ENCODE assay signal across 12 cellular contexts in genomic region chr19:18439025-18439909, GRCh38. TPM values are rescaled to one million over a fixed set of nuclear protein-coding genes. Genes with fewer than 3 reads are reported as not detected.
A peak's percentile ranks its signal among the peaks of the same experiment; 100 is the strongest.
DNase-seq lines count a peak whose midpoint lies in the region; ATAC-seq and TF ChIP-seq lines count a peak whose summit lies in the region.
"Had no signal": no experiment of that assay in that cellular context is flagged by ENCODE, and none has a peak within 500 bp of the region (broad histone marks: within the 10 kb centered on the region; RNA-seq: fewer than 3 reads in every experiment).

No MANE protein-coding gene starts in this region.

- no peak overlapping the region for H2BK15ac ChIP-seq in IMR-90 (ENCODE audit: low read depth, low read length)

- TF ChIP-seq POLR2A in IMR-90 (IDR thresholded peaks at IDR 0.05; ENCODE audit: low read depth, low read length): no peak

- H3K27me3 Mint-ChIP-seq in naive B cell: no peaks in the 10 kb centered on the region

- H3K56ac ChIP-seq in IMR-90 (ENCODE audit: extremely low read depth, insufficient read depth, low read length): no peak overlapping the region

- H4K91ac ChIP-seq in IMR-90 (ENCODE audit: insufficient read depth, low read depth, low read length): no peak overlapping the region

- peak; percentile 21; the same call in 1 of the 2 replicates for TF ChIP-seq CTCF in IMR-90 (conservative IDR thresholded peaks at IDR 0.05; ENCODE audit: low read depth, low read length)
- no peak for TF ChIP-seq CTCF in cardiac fibroblast (IDR thresholded peaks at IDR 0.05; ENCODE audit: low read depth, low read length)

- H3K4ac ChIP-seq in IMR-90 (ENCODE audit: low read depth, low read length): no peak overlapping the region

- H3K4me3 ChIP-seq in BLaER1 (peak overlapping the region; percentile 86; the same call in 1 of the 2 replicates), IMR-90 (ENCODE audit: insufficient read depth, low read depth, low read length) (no peak overlapping the region), cardiac fibroblast (replicated peaks in 1 of 2; ENCODE audit: low read depth in 2 of 2, low read length in 2 of 2) (no peak overlapping the region)

- H3K27me3 ChIP-seq in BLaER1 (no peaks in the 10 kb centered on the region), IMR-90 (ENCODE audit: control insufficient read depth, insufficient read depth, low read length) (no peaks in the 10 kb centered on the region)

- H2BK20ac ChIP-seq in IMR-90 (ENCODE audit: low read depth, low read length): no peak overlapping the region

- no peak overlapping the region for H2BK5ac ChIP-seq in IMR-90 (ENCODE audit: low read depth, low read length, poor library complexity, severe bottlenecking)

- peaks cover 27 to 39% (median 29%) of the 10 kb centered on the region in 3 donors for H3K4me1 Mint-ChIP-seq in naive B cell

- H3K79me1 ChIP-seq in IMR-90 (ENCODE audit: low read depth in 1 of 2, low read length in 2 of 2): peaks cover 7 to 32% of the 10 kb centered on the region in 2 experiments; a peak in 3 of 4 replicates

- peak overlapping the region; percentile 85; the same call in 1 of the 2 replicates for H3K27ac ChIP-seq in BLaER1
- no peak overlapping the region for H3K27ac ChIP-seq in IMR-90 (ENCODE audit: insufficient read depth, low read length)

- CTCF ChIA-PET in IMR-90 (lab: Yijun Ruan, JAX): no interaction called here

- H4K5ac ChIP-seq in IMR-90 (ENCODE audit: low read depth, low read length): no peak overlapping the region

- H3K9ac ChIP-seq in BLaER1 (no peak overlapping the region; the same call in 1 of the 2 replicates), IMR-90 (ENCODE audit: low read depth, low read length) (no peak overlapping the region)

- peaks cover 75% of the 10 kb centered on the region for H3K4me1 ChIP-seq in BLaER1
- H3K4me1 ChIP-seq in IMR-90 (ENCODE audit: control insufficient read depth, insufficient read depth, low read length): peaks cover 22% of the 10 kb centered on the region; the same call in 1 of the 2 replicates

- DNase-seq in IMR-90 (peak; percentile 77), cardiac fibroblast (ENCODE audit: low read depth in 2 of 2) (peak; percentile 60 to 62), naive B cell (no peak), kidney tubule cell (ENCODE audit: low spot score) (no peak)
- no peak for DNase-seq in activated naive CD4-positive, alpha-beta T cell treated with anti-CD3 and anti-CD28 coated beads, Interleukin-2, amount 50 U/mL, for 16 hours
- DNase-seq in activated effector memory CD4-positive, alpha-beta T cell treated with Interleukin-2 at 50 U/mL for 16 hours: no peak
- DNase-seq: stimulated activated CD4-positive, alpha-beta T cell treated with anti-CD3 and anti-CD28 coated beads, Interleukin-2, amount 100 ng/mL, for 48 hours had no signal

- H3K4me2 ChIP-seq in BLaER1 (peak overlapping the region; percentile 93), IMR-90 (ENCODE audit: low read depth, low read length) (no peak overlapping the region)

- POLR2A ChIA-PET in IMR-90 (lab: Charles Lee; ENCODE audit: unreplicated experiment): no interaction called here

- peaks cover 12% of the 10 kb centered on the region; the same call in 1 of the 2 replicates for H3K9me1 ChIP-seq in IMR-90 (ENCODE audit: insufficient read depth, low read length)

- H2AFZ ChIP-seq in IMR-90 (replicated peaks; ENCODE audit: low read length, poor library complexity): no peak overlapping the region

- H3K36me3 Mint-ChIP-seq in naive B cell: peaks cover 0 to 8% of the 10 kb centered on the region in 2 donors

- H2BK120ac ChIP-seq in IMR-90 (ENCODE audit: low read depth, low read length): no peak overlapping the region

- H3K36me3 ChIP-seq in BLaER1: peaks cover 38% of the 10 kb centered on the region
- H3K36me3 ChIP-seq in IMR-90 (ENCODE audit: control insufficient read depth, insufficient read depth, low read length): peaks cover 25% of the 10 kb centered on the region

- no TSS peak for BruUV-seq in IMR-90 (replicated peaks; lab: Mats Ljungman, UMichigan)

- no peak for TF ChIP-seq RAD21 in IMR-90 (IDR thresholded peaks at IDR 0.05; ENCODE audit: low read length)

- no peak overlapping the region for H2AK9ac ChIP-seq in IMR-90 (replicated peaks; ENCODE audit: low read depth, low read length, poor library complexity)

- H4K20me1 ChIP-seq in BLaER1 (peaks cover 51% of the 10 kb centered on the region), IMR-90 (ENCODE audit: insufficient read depth, low read length) (peaks cover 56% of the 10 kb centered on the region)

- no peaks in the 10 kb centered on the region for H3K9me3 ChIP-seq in BLaER1
- H3K9me3 ChIP-seq in IMR-90 (ENCODE audit: control insufficient read depth, insufficient read depth, low read length): no peaks in the 10 kb centered on the region

- peak overlapping the region; percentile 50; the same call in 1 of the 2 replicates for H2AK5ac ChIP-seq in IMR-90 (ENCODE audit: low read depth, low read length)

- H3K14ac ChIP-seq in IMR-90 (replicated peaks; ENCODE audit: low read depth, low read length): no peak overlapping the region

- no peak overlapping the region for H3K18ac ChIP-seq in IMR-90 (ENCODE audit: low read depth, low read length)

- ATAC-seq in IMR-90 (ENCODE audit: low read depth) (peak; percentile 2; the same call in 1 of the 2 replicates), naive B cell (ENCODE audit: low read depth in 2 of 2) (peak; percentile 14 to 17), GM19455 (IDR thresholded peaks at IDR 0.05; ENCODE audit: unreplicated experiment) (no peak)

- dilution Hi-C loops in IMR-90 (cut with HindIII; ENCODE audit: low sequenced_read_pairs, unreplicated experiment): no loop called here

- H4K8ac ChIP-seq in IMR-90 (ENCODE audit: low read depth in 2 of 2, low read length in 2 of 2): no peak overlapping the region

- H3K9me3 Mint-ChIP-seq in naive B cell: peaks cover 0 to 5% (median 0%) of the 10 kb centered on the region in 7 donors

- peak overlapping the region in 4 of 6 donors; percentile 45 to 66 (median 61) for H3K27ac Mint-ChIP-seq in naive B cell

- H3K23ac ChIP-seq in IMR-90 (ENCODE audit: low read depth, low read length): no peak overlapping the region; the same call in 1 of the 2 replicates

- intact Hi-C loops in IMR-90 (cut with micrococcal nuclease): no loop called here

- H3K4me3 Mint-ChIP-seq in naive B cell: peak overlapping the region in 7 of 8 donors; percentile 9 to 71 (median 34)

- whole genome bisulfite sequencing in IMR-90 (ENCODE audit: extremely low coverage in 2 of 2, insufficient read length in 1 of 2), 2 experiments: 44% methylated on average over 5 of the region's 13 CpGs; no CpG with 5 or more reads in 1 of the 2 experiments

- in situ Hi-C loops in IMR-90 (cut with MboI; ENCODE audit: low sequenced_read_pairs): no loop called here

TF ChIP-seq in IMR-90, 13 proteins besides CTCF, POLR2A, EP300 and RAD21:
- TF ChIP-seq CEBPB (IDR thresholded peaks at IDR 0.05; ENCODE audit: low read depth, low read length): peak; percentile 37
- TF ChIP-seq, protein P1, sequence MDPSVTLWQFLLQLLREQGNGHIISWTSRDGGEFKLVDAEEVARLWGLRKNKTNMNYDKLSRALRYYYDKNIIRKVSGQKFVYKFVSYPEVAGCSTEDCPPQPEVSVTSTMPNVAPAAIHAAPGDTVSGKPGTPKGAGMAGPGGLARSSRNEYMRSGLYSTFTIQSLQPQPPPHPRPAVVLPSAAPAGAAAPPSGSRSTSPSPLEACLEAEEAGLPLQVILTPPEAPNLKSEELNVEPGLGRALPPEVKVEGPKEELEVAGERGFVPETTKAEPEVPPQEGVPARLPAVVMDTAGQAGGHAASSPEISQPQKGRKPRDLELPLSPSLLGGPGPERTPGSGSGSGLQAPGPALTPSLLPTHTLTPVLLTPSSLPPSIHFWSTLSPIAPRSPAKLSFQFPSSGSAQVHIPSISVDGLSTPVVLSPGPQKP (IDR thresholded peaks at IDR 0.05; ENCODE audit: borderline replicate concordance, low read depth, low read length): no peak

RNA-seq across cellular contexts. Expression of gene ISYNA1, which starts 1.3 kb away (rescaled TPM):
- 3.4 and 3.9 TPM in 2 replicates for total RNA-seq in IMR-90 (2012; rRNA removed)
- polyA plus RNA-seq in IMR-90 (2012; rRNA removed) (24.7 and 29.4 TPM in 2 replicates), naive B cell (ENCODE audit: low read depth in 6 of 6) (10 to 100 TPM in 2 of 6 donors, 1 to 10 TPM in 4; 6.3 to 12.2 (median 8.6) TPM)
- polyA plus RNA-seq in IMR-90 (2012; cell fraction: cytosol; rRNA removed): 12.2 and 29.5 TPM in 2 replicates
- polyA plus RNA-seq in IMR-90 (2012; cell fraction: nucleus; rRNA removed; ENCODE audit: low replicate concordance): 118 and 248 TPM in 2 replicates

RNA-seq across cellular contexts. Expression of gene SSBP4, which starts 20.1 kb away (rescaled TPM):
- 13.3 and 14.9 TPM in 2 replicates for total RNA-seq in IMR-90 (2012; rRNA removed)
- polyA plus RNA-seq in IMR-90 (2012; rRNA removed) (39.7 and 48.1 TPM in 2 replicates), naive B cell (ENCODE audit: low read depth in 6 of 6) (10 to 100 TPM; 54.7 to 78.0 (median 61.8) TPM)
- 36.0 and 75.3 TPM in 2 replicates for polyA plus RNA-seq in IMR-90 (2012; cell fraction: cytosol; rRNA removed)
- 110 and 323 TPM in 2 replicates for polyA plus RNA-seq in IMR-90 (2012; cell fraction: nucleus; rRNA removed; ENCODE audit: low replicate concordance)

RNA-seq across cellular contexts. Expression of gene LRRC25, which starts 41.8 kb away (rescaled TPM):
- not detected in 2 replicates for total RNA-seq in IMR-90 (2012; rRNA removed)
- 0.03 TPM in 1 of 2 replicates, not detected in the other for polyA plus RNA-seq in IMR-90 (2012; rRNA removed)
- 0.08 and 0.09 TPM in 2 replicates for polyA plus RNA-seq in IMR-90 (2012; cell fraction: cytosol; rRNA removed)
- polyA plus RNA-seq in IMR-90 (2012; cell fraction: nucleus; rRNA removed; ENCODE audit: low replicate concordance): 0.08 TPM in 1 of 2 replicates, not detected in the other
- 10 to 100 TPM in 4 of 6 donors, 1 to 10 TPM in 1, under 1 TPM in 1; 0.17 to 30.8 (median 17.9) TPM for polyA plus RNA-seq in naive B cell (ENCODE audit: low read depth in 6 of 6)
- total RNA-seq: endothelial cell of umbilical vein; HT-29; T-helper 1 cell treated with Interleukin-12 subunit alpha and Interleukin-12 subunit beta and Interleukin-4 antibody, amounts not matched to agents 30 ng/mL and 1 ng/mL, for 36 hours had no signal
- polyA plus RNA-seq: endothelial cell of umbilical vein had no signal

RNA-seq across cellular contexts. Expression of gene GDF15, which starts 53.3 kb away (rescaled TPM):
- total RNA-seq in IMR-90 (2012; rRNA removed): 5.6 and 10.3 TPM in 2 replicates
- polyA plus RNA-seq in IMR-90 (2012; rRNA removed): 43.5 and 49.8 TPM in 2 replicates
- polyA plus RNA-seq in IMR-90 (2012; cell fraction: cytosol; rRNA removed): 84.3 and 176 TPM in 2 replicates
- 56.9 and 109 TPM in 2 replicates for polyA plus RNA-seq in IMR-90 (2012; cell fraction: nucleus; rRNA removed; ENCODE audit: low replicate concordance)
- polyA plus RNA-seq in naive B cell (ENCODE audit: low read depth in 6 of 6): not detected

Comparison
In these comparisons a context has a peak if more than half of its experiments do, and no peak if none do; other contexts are left out.
1. DNase-seq: peak in IMR-90 (single experiment) and cardiac fibroblast (2 of 2); none in naive B cell (single experiment), kidney tubule cell (single experiment), activated naive CD4-positive, alpha-beta T cell treated with anti-CD3 and anti-CD28 coated beads, Interleukin-2, amount 50 U/mL, for 16 hours (single experiment) and activated effector memory CD4-positive, alpha-beta T cell treated with Interleukin-2 at 50 U/mL for 16 hours (single experiment).